In genomic region chr2:98803747-98804650, GRCh38 we compare ENCODE assay signal across 18 cellular contexts.
DNase-seq lines count a peak whose midpoint lies in the region; ATAC-seq and TF ChIP-seq lines count a peak whose summit lies in the region.
"Had no signal": no experiment of that assay in that cellular context is flagged by ENCODE, and none has a peak within 500 bp of the region (broad histone marks: within the 10 kb centered on the region; RNA-seq: fewer than 3 reads in every experiment).

No MANE protein-coding gene starts in this region.

- no peak overlapping the region for H2AFZ ChIP-seq in osteoblast (ENCODE audit: low read length)

- peaks cover 5% of the 10 kb centered on the region for H3K4me1 ChIP-seq in osteoblast (ENCODE audit: insufficient read depth, low read length)
- H3K4me1 ChIP-seq: HAP-1 had no signal

- peaks cover under 1% of the 10 kb centered on the region for H3K27me3 ChIP-seq in osteoblast (ENCODE audit: insufficient read depth, low read length)

- peak; percentile 81 for ATAC-seq in left lobe of liver
- no peak for ATAC-seq in GM21381 (IDR thresholded peaks at IDR 0.05; ENCODE audit: unreplicated experiment)
- no peak for ATAC-seq in GM18502 (IDR thresholded peaks at IDR 0.05; ENCODE audit: poor library complexity, unreplicated experiment)

- no peak overlapping the region for H3K4me2 ChIP-seq in osteoblast (ENCODE audit: insufficient read depth, low read length)

- H3K4me3 ChIP-seq in osteoblast (ENCODE audit: insufficient read depth, low read length) = no peak overlapping the region
- H3K4me3 ChIP-seq: HAP-1 had no signal

- DNase-seq in NCI-H1092 treated with DMSO at 0.1 percent for 48 hours (lab: John Stamatoyannopoulos, UW) = peak; percentile 9
- DNase-seq in NCI-H1092 (lab: John Stamatoyannopoulos, UW) = no peak
- peak; percentile 84 for DNase-seq in left lobe of liver (ENCODE audit: low spot score)
- DNase-seq in osteoblast (ENCODE audit: insufficient read length, low spot score, missing footprints) = peak; percentile 32
- no peak for DNase-seq in GM03348 (ENCODE audit: low spot score)
- no peak for DNase-seq in NCI-H510A treated with DMSO at 0.1 percent for 48 hours (lab: John Stamatoyannopoulos, UW)
- DNase-seq: CD4-positive, alpha-beta memory T cell; DMS79; KBM-7; NCI-H1694; NCI-H2107; NCI-H226; NCI-H69; Right ventricle myocardium superior had no signal

- no peaks in the 10 kb centered on the region for H3K79me2 ChIP-seq in osteoblast (ENCODE audit: insufficient read depth, low read length)

- no peaks in the 10 kb centered on the region for H4K20me1 ChIP-seq in osteoblast (ENCODE audit: insufficient read depth, low read length)

- H3K9me3 ChIP-seq in osteoblast (ENCODE audit: low read depth, low read length) = no peaks in the 10 kb centered on the region
- H3K9me3 ChIP-seq: HAP-1 had no signal

- no peaks in the 10 kb centered on the region for H3K36me3 ChIP-seq in osteoblast (ENCODE audit: insufficient read depth, low read length)
- H3K36me3 ChIP-seq: HAP-1 had no signal

- no peak overlapping the region for H3K27ac ChIP-seq in osteoblast (ENCODE audit: low read depth, low read length)
- H3K27ac ChIP-seq: 22Rv1 had no signal

- no peak for TF ChIP-seq CTCF in osteoblast (IDR thresholded peaks at IDR 0.05; ENCODE audit: extremely low read depth, low read depth, low read length)

Comparison
In these comparisons a context has a peak if more than half of its experiments do, and no peak if none do; other contexts are left out.
1. DNase-seq: peak in NCI-H1092 treated with DMSO at 0.1 percent for 48 hours (single experiment), left lobe of liver (single experiment) and osteoblast (single experiment); none in NCI-H1092 (single experiment), GM03348 (single experiment) and NCI-H510A treated with DMSO at 0.1 percent for 48 hours (single experiment).